Comparison of ENCODE assay signal across 16 cellular contexts in the genomic region with DNA sequence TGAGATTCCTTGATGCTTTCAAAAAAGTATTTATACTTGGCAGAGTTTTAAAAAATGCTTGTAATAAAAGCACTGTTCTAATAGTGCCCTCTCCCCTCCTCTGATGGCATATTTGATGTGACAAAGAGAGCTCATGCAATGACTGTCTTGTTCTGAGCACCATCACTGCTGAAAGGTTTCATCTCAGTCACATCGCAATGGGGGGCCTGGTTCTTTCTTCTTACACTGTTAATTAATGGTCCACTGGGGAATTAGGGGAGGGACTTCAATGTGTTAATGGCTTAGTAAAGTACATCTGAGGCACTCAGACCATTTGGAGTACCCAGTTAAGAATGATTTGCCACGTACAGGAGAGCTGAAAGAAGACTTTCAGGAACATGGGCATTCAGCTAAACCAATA.
DNase-seq lines count a peak whose midpoint lies in the region; FAIRE-seq and TF ChIP-seq lines count a peak whose summit lies in the region.
"Had no signal": no experiment of that assay in that cellular context is flagged by ENCODE, and none has a peak within 500 bp of the region (broad histone marks: within the 10 kb centered on the region; RNA-seq: fewer than 3 reads in every experiment).

No MANE protein-coding gene starts in this region.

- H3K4me3 ChIP-seq in astrocyte (ENCODE audit: insufficient read depth, low read depth, low read length): no peak overlapping the region
- H3K4me3 ChIP-seq in smooth muscle cell: no peak overlapping the region
- no peak overlapping the region for H3K4me3 ChIP-seq in MM.1S (ENCODE audit: low read length)
- H3K4me3 ChIP-seq: HAP-1 had no signal

- H3K27ac ChIP-seq in astrocyte (ENCODE audit: low read depth, low read length) (no peak overlapping the region), smooth muscle cell (ENCODE audit: low read depth) (peak overlapping the region; percentile 2), MM.1S (ENCODE audit: low read length) (no peak overlapping the region)

- no peaks in the 10 kb centered on the region for H3K36me3 Mint-ChIP-seq in astrocyte (ENCODE audit: low read depth, unreplicated experiment)
- H3K36me3 Mint-ChIP-seq in activated T-cell treated with anti-CD3 and anti-CD28 coated beads, Interleukin-2, amount 50 U/mL, for 24 hours (ENCODE audit: low read depth): no peaks in the 10 kb centered on the region

- TF ChIP-seq CTCF in astrocyte (IDR thresholded peaks at IDR 0.05; ENCODE audit: insufficient read depth, low read depth, low read length): no peak
- TF ChIP-seq CTCF in smooth muscle cell (IDR thresholded peaks at IDR 0.05; ENCODE audit: borderline replicate concordance, insufficient read depth, poor library complexity, severe bottlenecking): no peak
- no peak for TF ChIP-seq CTCF in MM.1S (IDR thresholded peaks at IDR 0.05; ENCODE audit: low read length)

- peaks cover 8% of the 10 kb centered on the region for H3K27me3 Mint-ChIP-seq in astrocyte (ENCODE audit: low read depth, unreplicated experiment)
- peaks cover 29% of the 10 kb centered on the region for H3K27me3 Mint-ChIP-seq in activated T-cell treated with anti-CD3 and anti-CD28 coated beads, Interleukin-2, amount 50 U/mL, for 24 hours

- H3K4me2 ChIP-seq in astrocyte (ENCODE audit: low read length) (no peak overlapping the region), smooth muscle cell (peak overlapping the region; percentile 29), MM.1S (ENCODE audit: low read depth, low read length) (no peak overlapping the region)

- no peak for FAIRE-seq in astrocyte (lab: Jason Lieb, UNC)
- FAIRE-seq: GM12891 had no signal

- no peaks in the 10 kb centered on the region for H3F3A ChIP-seq in smooth muscle cell (ENCODE audit: low read depth)
- no peaks in the 10 kb centered on the region for H3F3A ChIP-seq in MM.1S (ENCODE audit: insufficient read depth, low read length)

- DNase-seq in NCI-H510A treated with DMSO at 0.1 percent for 48 hours (lab: John Stamatoyannopoulos, UW) (peak; percentile 72), NCI-H510A (lab: John Stamatoyannopoulos, UW) (no peak), NCI-H2227 (lab: John Stamatoyannopoulos, UW; ENCODE audit: unreplicated experiment) (peak; percentile 78), astrocyte (ENCODE audit: low read depth) (no peak), smooth muscle cell (lab: John Stamatoyannopoulos, UW; ENCODE audit: unreplicated experiment) (no peak), DMS153 (lab: John Stamatoyannopoulos, UW) (no peak), MM.1S (no peak)
- DNase-seq in activated T-cell treated with anti-CD3 and anti-CD28 coated beads, Interleukin-2, amount 50 U/mL, for 24 hours: no peak
- DNase-seq: C1 segment of cervical spinal cord, DMS53, Kasumi-1, NCI-H1694 treated with DMSO at 0.1 percent for 48 hours, PC-3, T-helper 1 cell had no signal

- peaks cover 2% of the 10 kb centered on the region for H3K9me3 Mint-ChIP-seq in astrocyte (ENCODE audit: unreplicated experiment)
- no peaks in the 10 kb centered on the region for H3K9me3 Mint-ChIP-seq in activated T-cell treated with anti-CD3 and anti-CD28 coated beads, Interleukin-2, amount 50 U/mL, for 24 hours

- H2AFZ ChIP-seq in astrocyte (ENCODE audit: low read depth, low read length) (no peak overlapping the region), smooth muscle cell (ENCODE audit: low read depth) (no peak overlapping the region), MM.1S (ENCODE audit: low read length) (no peak overlapping the region)

- H3K4me1 ChIP-seq in astrocyte (ENCODE audit: insufficient read depth, low read length) (no peaks in the 10 kb centered on the region), smooth muscle cell (ENCODE audit: low read depth) (no peaks in the 10 kb centered on the region), MM.1S (ENCODE audit: low read length) (no peaks in the 10 kb centered on the region)
- H3K4me1 ChIP-seq: HAP-1 had no signal

- no peaks in the 10 kb centered on the region for H3K9me2 ChIP-seq in MM.1S (replicated peaks; ENCODE audit: insufficient read depth, low read length)

- H4K20me1 ChIP-seq in astrocyte (ENCODE audit: insufficient read depth, low read length): no peaks in the 10 kb centered on the region
- H4K20me1 ChIP-seq in smooth muscle cell (ENCODE audit: low read depth): no peaks in the 10 kb centered on the region
- H4K20me1 ChIP-seq in MM.1S (ENCODE audit: insufficient read depth, low read length): no peaks in the 10 kb centered on the region

- H3K4me1 Mint-ChIP-seq in astrocyte (ENCODE audit: low read depth, unreplicated experiment): peaks cover 8% of the 10 kb centered on the region
- H3K4me1 Mint-ChIP-seq in activated T-cell treated with anti-CD3 and anti-CD28 coated beads, Interleukin-2, amount 50 U/mL, for 24 hours (ENCODE audit: low read depth): no peaks in the 10 kb centered on the region

- 42% methylated on average over 2 of the region's 2 CpGs for WGBS in smooth muscle cell (ENCODE audit: low lambda C conversion rate)

- H3K36me3 ChIP-seq in astrocyte (ENCODE audit: insufficient read depth, low read length) (no peaks in the 10 kb centered on the region), smooth muscle cell (ENCODE audit: low read depth) (no peaks in the 10 kb centered on the region), MM.1S (replicated peaks; ENCODE audit: insufficient read depth, low read length) (no peaks in the 10 kb centered on the region)
- H3K36me3 ChIP-seq: HAP-1 had no signal

- H3K9ac ChIP-seq in astrocyte (ENCODE audit: low read length) (no peak overlapping the region), smooth muscle cell (ENCODE audit: low read depth) (no peak overlapping the region), MM.1S (ENCODE audit: low read length) (no peak overlapping the region)

- no peaks in the 10 kb centered on the region for H3K9me3 ChIP-seq in astrocyte (ENCODE audit: insufficient read depth, low read depth, low read length)
- peaks cover 4% of the 10 kb centered on the region for H3K9me3 ChIP-seq in smooth muscle cell (replicated peaks; ENCODE audit: low read depth)
- H3K9me3 ChIP-seq in MM.1S (replicated peaks; ENCODE audit: insufficient read depth, low read length): no peaks in the 10 kb centered on the region

- H3K27ac Mint-ChIP-seq in astrocyte (ENCODE audit: unreplicated experiment): peak overlapping the region; percentile 63
- no peak overlapping the region for H3K27ac Mint-ChIP-seq in activated T-cell treated with anti-CD3 and anti-CD28 coated beads, Interleukin-2, amount 50 U/mL, for 24 hours

- H3K27me3 ChIP-seq in astrocyte (ENCODE audit: insufficient read depth, low read length) (no peaks in the 10 kb centered on the region), smooth muscle cell (ENCODE audit: low read depth) (no peaks in the 10 kb centered on the region), MM.1S (replicated peaks; ENCODE audit: insufficient read depth, low read length) (no peaks in the 10 kb centered on the region)

- H3K4me3 Mint-ChIP-seq in astrocyte (ENCODE audit: unreplicated experiment): no peak overlapping the region
- no peak overlapping the region for H3K4me3 Mint-ChIP-seq in activated T-cell treated with anti-CD3 and anti-CD28 coated beads, Interleukin-2, amount 50 U/mL, for 24 hours

- H3K79me2 ChIP-seq in astrocyte (ENCODE audit: insufficient read depth, low read length): no peaks in the 10 kb centered on the region
- H3K79me2 ChIP-seq in smooth muscle cell (ENCODE audit: low read depth): no peaks in the 10 kb centered on the region
- H3K79me2 ChIP-seq in MM.1S (ENCODE audit: low read length): no peaks in the 10 kb centered on the region

Comparison
In these comparisons a context has a peak if more than half of its experiments do, and no peak if none do; other contexts are left out.
1. DNase-seq: peak in NCI-H510A treated with DMSO at 0.1 percent for 48 hours (single experiment) and NCI-H2227 (single experiment); none in NCI-H510A (single experiment), astrocyte (single experiment), smooth muscle cell (single experiment), DMS153 (single experiment), activated T-cell treated with anti-CD3 and anti-CD28 coated beads, Interleukin-2, amount 50 U/mL, for 24 hours (single experiment) and MM.1S (single experiment).